Comparison of ENCODE assay signal across 10 cellular contexts in the genomic region with DNA sequence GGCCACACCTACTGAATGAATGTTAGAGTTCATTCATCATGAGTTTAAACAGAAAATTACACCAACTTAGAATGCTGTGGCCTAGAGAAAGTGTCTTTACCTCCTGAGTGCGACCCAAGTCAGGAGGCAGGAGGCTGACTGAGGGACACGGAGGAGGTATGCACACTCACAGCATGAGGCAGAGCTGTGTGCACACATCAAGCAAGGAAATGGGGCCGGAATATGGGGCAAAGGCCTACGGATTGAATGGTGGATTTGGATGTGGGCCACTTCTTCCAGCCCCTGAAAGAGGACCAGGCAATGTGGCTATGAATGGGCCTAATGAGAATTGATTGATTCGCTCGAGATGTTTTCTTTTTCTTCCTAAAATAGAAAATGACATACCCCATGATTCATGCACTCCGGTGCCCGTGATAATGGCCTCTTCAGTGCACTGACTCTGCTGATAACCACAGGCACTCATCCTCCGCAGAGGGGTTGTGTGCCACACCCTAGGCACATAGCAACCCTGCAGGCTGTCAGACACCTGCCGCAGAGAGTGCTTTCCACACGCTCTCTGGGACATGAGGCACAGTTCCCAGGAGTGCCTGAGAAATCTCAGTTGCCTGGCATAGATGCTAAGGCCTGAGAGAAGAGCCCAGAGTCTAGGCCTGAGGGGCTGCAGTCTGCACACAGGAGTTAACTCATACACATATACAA.
A peak's percentile ranks its signal among the peaks of the same experiment; 100 is the strongest.
DNase-seq lines count a peak whose midpoint lies in the region; ATAC-seq and TF ChIP-seq lines count a peak whose summit lies in the region.
"Had no signal": no experiment of that assay in that cellular context is flagged by ENCODE, and none has a peak within 500 bp of the region (broad histone marks: within the 10 kb centered on the region; RNA-seq: fewer than 3 reads in every experiment).

No MANE protein-coding gene starts in this region.

- in situ Hi-C loops in astrocyte of the spinal cord (cut with HindIII; ENCODE audit: low sequenced_read_pairs): no loop called here

- no peak overlapping the region for H3K4me3 Mint-ChIP-seq in Calu3 (ENCODE audit: low read depth, unreplicated experiment)

- no peak for TF ChIP-seq CTCF in Calu3 (IDR thresholded peaks at IDR 0.05; ENCODE audit: unreplicated experiment)
- TF ChIP-seq CTCF in astrocyte of the spinal cord (IDR thresholded peaks at IDR 0.05; ENCODE audit: low read depth, low read length): no peak
- no peak for TF ChIP-seq CTCF in A673 (conservative IDR thresholded peaks at IDR 0.05; ENCODE audit: low read depth, low read length)

- H3K4me1 Mint-ChIP-seq in Calu3 (ENCODE audit: low read depth, unreplicated experiment): peaks cover 18% of the 10 kb centered on the region

- no peaks in the 10 kb centered on the region for H3K36me3 ChIP-seq in A673 (ENCODE audit: insufficient read depth, low read length, poor library complexity, severe bottlenecking)

- H3K27me3 ChIP-seq in A673 (replicated peaks; ENCODE audit: insufficient read depth, low read depth, low read length, poor library complexity): no peaks in the 10 kb centered on the region

- H3K27me3 Mint-ChIP-seq in Calu3 (ENCODE audit: unreplicated experiment): peaks cover 13% of the 10 kb centered on the region

- H3K36me3 Mint-ChIP-seq in Calu3 (ENCODE audit: insufficient read depth, unreplicated experiment): no peaks in the 10 kb centered on the region

- POLR2A ChIA-PET in HEK293T (lab: Yijun Ruan, JAX) (no interaction called here), A673 (lab: Charles Lee; ENCODE audit: low non-redundant PET) (no interaction called here)

- no peaks in the 10 kb centered on the region for H3K9me3 ChIP-seq in A673 (ENCODE audit: low read depth, low read length, poor library complexity, severe bottlenecking)

- DNase-seq in Calu3 (peak; percentile 41), NCI-H187 treated with DMSO at 0.1 percent for 48 hours (lab: John Stamatoyannopoulos, UW) (peak; percentile 99), astrocyte of the spinal cord (ENCODE audit: low read depth, low spot score) (peak; percentile 24), middle frontal gyrus (ENCODE audit: extremely low spot score, low spot score) (peak; percentile 22), HEK293T (ENCODE audit: extremely low spot score) (no peak), A673 (ENCODE audit: low spot score) (no peak)
- DNase-seq: H7, NCI-H446 treated with DMSO at 0.1 percent for 48 hours had no signal

- BruUV-seq in Calu3 (replicated peaks; lab: Mats Ljungman, UMichigan) (no TSS peak), A673 (replicated peaks; lab: Mats Ljungman, UMichigan) (no TSS peak)

- no peak for ATAC-seq in HG02870 (IDR thresholded peaks at IDR 0.05; ENCODE audit: unreplicated experiment)
- ATAC-seq in HG02970 (IDR thresholded peaks at IDR 0.05; ENCODE audit: low FRiP score, unreplicated experiment): no peak

- no peak overlapping the region for H3K27ac ChIP-seq in A673 (ENCODE audit: low read depth, low read length, poor library complexity, severe bottlenecking)

- H3K27ac Mint-ChIP-seq in Calu3 (ENCODE audit: unreplicated experiment): no peak overlapping the region

- CTCF ChIA-PET in Calu3 (lab: Charles Lee): interaction anchor here (1.5 kb wide), 1 partner anchor 155 kb away, joined by 4 read pairs; no protein-coding TSS in a partner anchor
- CTCF ChIA-PET in HEK293T (lab: Yijun Ruan, JAX): no interaction called here
- CTCF ChIA-PET in A673 (lab: Charles Lee): no interaction called here

- H3K4me3 ChIP-seq in astrocyte of the spinal cord (ENCODE audit: low read depth, low read length) (no peak overlapping the region), A673 (ENCODE audit: low read depth, low read length, poor library complexity, severe bottlenecking) (no peak overlapping the region)

- no peaks in the 10 kb centered on the region for H3K4me1 ChIP-seq in A673 (ENCODE audit: insufficient read depth, low read length, poor library complexity, severe bottlenecking)

- H3K9me3 Mint-ChIP-seq in Calu3 (ENCODE audit: low read depth, unreplicated experiment): no peaks in the 10 kb centered on the region

- intact Hi-C loops in Calu3 (cut with micrococcal nuclease; ENCODE audit: unreplicated experiment) (no loop called here), A673 (cut with micrococcal nuclease; ENCODE audit: unreplicated experiment) (no loop called here)

TF ChIP-seq in HEK293T, 16 proteins besides CTCF, POLR2A, EP300 and RAD21:
- no peak for TF ChIP-seq ZNF384 (IDR thresholded peaks at IDR 0.05)
- TF ChIP-seq FOXK2 (IDR thresholded peaks at IDR 0.05): no peak
- no peak for TF ChIP-seq NFRKB (IDR thresholded peaks at IDR 0.05)

Comparison
In these comparisons a context has a peak if more than half of its experiments do, and no peak if none do; other contexts are left out.
1. DNase-seq: peak in Calu3 (single experiment), NCI-H187 treated with DMSO at 0.1 percent for 48 hours (single experiment), astrocyte of the spinal cord (single experiment) and middle frontal gyrus (single experiment); none in HEK293T (single experiment) and A673 (single experiment).